Comparison of ENCODE assay signal across 8 cellular contexts in genomic region chr1:172532700-172533510, GRCh38. TPM values are rescaled to one million over a fixed set of nuclear protein-coding genes. Genes with fewer than 3 reads are reported as not detected.
DNase-seq lines count a peak whose midpoint lies in the region; ATAC-seq and TF ChIP-seq lines count a peak whose summit lies in the region.

Gene SUCO (plus strand): TSS chr1:172533150. CDS start chr1:172533436, 286 bp downstream.

- H3K36me3 ChIP-seq in OCI-LY1 (ENCODE audit: insufficient read depth, low read length), result peaks cover 5% of the 10 kb centered on the region; the same call in 1 of the 2 replicates

- in situ Hi-C loops in endometrial microvascular endothelial cells (cut with HindIII; ENCODE audit: inconsistent ontology term, low pct_unique_long_range_greater_than_20kb, low sequenced_read_pairs), result no loop called here

- DNase-seq in Calu3, result peak; percentile 100
- DNase-seq in HuH-7 (ENCODE audit: low spot score), result peak; percentile 88
- DNase-seq in activated CD8-positive, alpha-beta memory T cell treated with anti-CD3 and anti-CD28 coated beads, Interleukin-2, amount 50 U/mL, for 4 hours, result peak; percentile 100
- peak; percentile 98 to 99 for DNase-seq in mesothelial cell of epicardium (ENCODE audit: low spot score in 2 of 2, unreplicated experiment in 2 of 2)
- DNase-seq in stimulated activated CD8-positive, alpha-beta memory T cell treated with anti-CD3 and anti-CD28 coated beads, Interleukin-15, amount 100 ng/mL, for 48 hours (ENCODE audit: low read depth in 2 of 2), result peak; percentile 100

- peak within 1 kb of the TSS; percentile 83 for H3K4me3 ChIP-seq in OCI-LY1 (ENCODE audit: low read depth, low read length, poor library complexity, severe bottlenecking)

- H3K36me3 Mint-ChIP-seq in Calu3 (ENCODE audit: insufficient read depth, unreplicated experiment), result peaks cover 42% of the 10 kb centered on the region
- H3K36me3 Mint-ChIP-seq in mesothelial cell of epicardium, result no peaks in the 10 kb centered on the region

- peaks cover 45% of the 10 kb centered on the region for H3K79me2 ChIP-seq in OCI-LY1 (ENCODE audit: insufficient read depth, low read length)

- peak within 1 kb of the TSS; percentile 83 for H3K27ac ChIP-seq in OCI-LY1 (ENCODE audit: low read depth, low read length, poor library complexity, severe bottlenecking)

- BruUV-seq in Calu3 (replicated peaks; lab: Mats Ljungman, UMichigan), result no TSS peak

- peak within 1 kb of the TSS; percentile 90 for H3K4me2 ChIP-seq in OCI-LY1 (ENCODE audit: low read length)

- no peaks in the 10 kb centered on the region for H4K20me1 ChIP-seq in OCI-LY1 (ENCODE audit: insufficient read depth, low read length)

- H2AFZ ChIP-seq in OCI-LY1 (ENCODE audit: low read length), result peak within 1 kb of the TSS; percentile 84; the same call in 1 of the 2 replicates

- H3K9me3 ChIP-seq in OCI-LY1 (ENCODE audit: low read length), result no peaks in the 10 kb centered on the region

- H3K27ac Mint-ChIP-seq in Calu3 (ENCODE audit: unreplicated experiment), result peak within 1 kb of the TSS; percentile 99
- peak within 1 kb of the TSS; percentile 100 for H3K27ac Mint-ChIP-seq in mesothelial cell of epicardium

- H3K9me2 ChIP-seq in OCI-LY1 (ENCODE audit: low read depth, low read length), result no peaks in the 10 kb centered on the region

- CTCF ChIA-PET in Calu3 (lab: Charles Lee), result interaction anchor here (0.8 to 1.5 kb wide), 9 partner anchors 10 to 530 kb away, joined by 3 to 31 read pairs (median 4); no protein-coding TSS in a partner anchor

- no peaks in the 10 kb centered on the region for H3K27me3 Mint-ChIP-seq in Calu3 (ENCODE audit: unreplicated experiment)
- H3K27me3 Mint-ChIP-seq in mesothelial cell of epicardium (ENCODE audit: low read depth), result no peaks in the 10 kb centered on the region

- H3K27me3 ChIP-seq in OCI-LY1 (ENCODE audit: insufficient read depth, low read length), result no peaks in the 10 kb centered on the region

- TF ChIP-seq CTCF in Calu3 (IDR thresholded peaks at IDR 0.05; ENCODE audit: unreplicated experiment) (no peak), OCI-LY1 (IDR thresholded peaks at IDR 0.05; ENCODE audit: low read length) (no peak), mesothelial cell of epicardium (IDR thresholded peaks at IDR 0.05; ENCODE audit: unreplicated experiment) (no peak)

- H3K4me1 ChIP-seq in OCI-LY1 (ENCODE audit: insufficient read depth, low read length, severe bottlenecking), result peaks cover 35% of the 10 kb centered on the region

- H3K4me3 Mint-ChIP-seq in Calu3 (ENCODE audit: low read depth, unreplicated experiment) (peak within 1 kb of the TSS; percentile 85), mesothelial cell of epicardium (peak within 1 kb of the TSS; percentile 89)

- H3K4me1 Mint-ChIP-seq in Calu3 (ENCODE audit: low read depth, unreplicated experiment), result peaks cover 41% of the 10 kb centered on the region
- H3K4me1 Mint-ChIP-seq in mesothelial cell of epicardium, result peaks cover 42% of the 10 kb centered on the region

- H3K9ac ChIP-seq in OCI-LY1 (ENCODE audit: low read length), result peak within 1 kb of the TSS; percentile 92

- no peaks in the 10 kb centered on the region for H3F3A ChIP-seq in OCI-LY1 (ENCODE audit: insufficient read depth, low read length)

- peak; percentile 85 for ATAC-seq in GM21447 (IDR thresholded peaks at IDR 0.05; ENCODE audit: unreplicated experiment)

- intact Hi-C loops in Calu3 (cut with micrococcal nuclease; ENCODE audit: unreplicated experiment), result loop anchor here (1.0 to 5.0 kb wide), 3 partner anchors 51 to 184 kb away; no protein-coding TSS in a partner anchor

- H3K9me3 Mint-ChIP-seq in Calu3 (ENCODE audit: low read depth, unreplicated experiment) (no peaks in the 10 kb centered on the region), mesothelial cell of epicardium (no peaks in the 10 kb centered on the region)

RNA-seq across cellular contexts. Expression of gene SUCO, which starts in this region (rescaled TPM):
- 65.3 and 84.6 TPM in 2 replicates for total RNA-seq in Calu3 (2022)
- total RNA-seq in endometrial microvascular endothelial cells (ENCODE audit: inconsistent ontology term), result 31.4 TPM
- total RNA-seq in mesothelial cell of epicardium, result 119 to 122 TPM (median 120 TPM) in 3 replicates

Comparison
In these comparisons a context has a peak if more than half of its experiments do, and no peak if none do; other contexts are left out.
1. Peak in every context shown above with its lines: DNase-seq, ATAC-seq, H3K4me3 ChIP-seq and H3K27ac ChIP-seq.